In genomic region chr19:57239982-57240310, GRCh38 we compare ENCODE assay signal across 8 cellular contexts. TPM values are rescaled to one million over a fixed set of nuclear protein-coding genes. Genes with fewer than 3 reads are reported as not detected.
A peak's percentile ranks its signal among the peaks of the same experiment; 100 is the strongest.
DNase-seq lines count a peak whose midpoint lies in the region; ATAC-seq and TF ChIP-seq lines count a peak whose summit lies in the region.

No MANE protein-coding gene starts in this region.

- peaks cover 40% of the 10 kb centered on the region for H3K4me1 Mint-ChIP-seq in CD4-positive, alpha-beta T cell (ENCODE audit: low read depth)
- peaks cover 29 to 34% of the 10 kb centered on the region in 2 donors for H3K4me1 Mint-ChIP-seq in natural killer cell

- peaks cover 15% of the 10 kb centered on the region for H3K36me3 ChIP-seq in HUES6 (ENCODE audit: control insufficient read depth, insufficient read depth, low read length)
- H3K36me3 ChIP-seq in colonic mucosa = no peaks in the 10 kb centered on the region

- DNase-seq in CD4-positive, alpha-beta T cell = no peak
- DNase-seq in colonic mucosa (no peak), natural killer cell (no peak), NCI-H2171 treated with DMSO at 0.1 percent for 48 hours (lab: John Stamatoyannopoulos, UW) (no peak), hepatic stellate cell (ENCODE audit: low spot score) (no peak), D341Med (ENCODE audit: low spot score) (no peak)

- H3K36me3 Mint-ChIP-seq in CD4-positive, alpha-beta T cell (ENCODE audit: low read depth) = peaks cover 49% of the 10 kb centered on the region
- no peaks in the 10 kb centered on the region for H3K36me3 Mint-ChIP-seq in natural killer cell

- ATAC-seq in CD4-positive, alpha-beta T cell (ENCODE audit: poor library complexity) = no peak
- ATAC-seq in natural killer cell (no peak), GM18498 (IDR thresholded peaks at IDR 0.05; ENCODE audit: unreplicated experiment) (no peak)

- no peaks in the 10 kb centered on the region for H3K27me3 ChIP-seq in CD4-positive, alpha-beta T cell (ENCODE audit: control insufficient read depth, insufficient read depth, low read length)
- H3K27me3 ChIP-seq in HUES6 (ENCODE audit: control insufficient read depth, insufficient read depth, low read length) (no peaks in the 10 kb centered on the region), colonic mucosa (no peaks in the 10 kb centered on the region)

- peak overlapping the region; percentile 92 for H3K27ac Mint-ChIP-seq in CD4-positive, alpha-beta T cell
- peak overlapping the region; percentile 94 to 96 for H3K27ac Mint-ChIP-seq in natural killer cell

- CTCF ChIA-PET in CD4-positive, alpha-beta T cell (lab: Charles Lee) = no interaction called here

- H3K4me1 ChIP-seq in HUES6 (ENCODE audit: control insufficient read depth, insufficient read depth, low read length) (peaks cover 7% of the 10 kb centered on the region), colonic mucosa (peaks cover 17% of the 10 kb centered on the region)

- intact Hi-C loops in CD4-positive, alpha-beta T cell (cut with DNase I, micrococcal nuclease) = loop anchor here (1.0 to 5.0 kb wide), 9 partner anchors 40 to 195 kb away; partner anchors contain the start of genes TRAPPC2B (in 2 of the 2), ZNF264 (in 2 of the 2), ZNF304 (in 2 of the 2) and ZNF460 (in 2 of the 2)
- intact Hi-C loops in colonic mucosa (cut with DNase I) (loop anchor here (5.0 kb wide), 1 partner anchor 42 kb away; the partner anchor contains the start of gene ZNF460), natural killer cell (cut with micrococcal nuclease) (loop anchor here (1.0 to 2.0 kb wide), 4 partner anchors 40 to 123 kb away; partner anchors contain the start of genes TRAPPC2B, ZNF304, ZNF460 and ZNF543)

- no peak for TF ChIP-seq CTCF in CD4-positive, alpha-beta T cell (IDR thresholded peaks at IDR 0.05)
- no peak for TF ChIP-seq CTCF in colonic mucosa (IDR thresholded peaks at IDR 0.05)
- no peak for TF ChIP-seq CTCF in natural killer cell (IDR thresholded peaks at IDR 0.05)

- peak overlapping the region; percentile 98 for H3K4me3 ChIP-seq in HUES6 (ENCODE audit: low read depth, low read length)
- H3K4me3 ChIP-seq in colonic mucosa = peak overlapping the region; percentile 94

- H3K4me3 Mint-ChIP-seq in CD4-positive, alpha-beta T cell = peak overlapping the region; percentile 93
- H3K4me3 Mint-ChIP-seq in natural killer cell = peak overlapping the region; percentile 95

- H3K9ac ChIP-seq in HUES6 (ENCODE audit: low read length) = peak overlapping the region; percentile 73
- peak overlapping the region; percentile 79 to 88 for H3K9ac ChIP-seq in colonic mucosa (ENCODE audit: low read depth in 2 of 2, low read length in 2 of 2)

- no peaks in the 10 kb centered on the region for H3K9me3 ChIP-seq in CD4-positive, alpha-beta T cell (ENCODE audit: control insufficient read depth, low read length)
- H3K9me3 ChIP-seq in HUES6 (ENCODE audit: control insufficient read depth, insufficient read depth, low read depth, low read length) = no peaks in the 10 kb centered on the region
- no peaks in the 10 kb centered on the region for H3K9me3 ChIP-seq in colonic mucosa

- H3K27me3 Mint-ChIP-seq in CD4-positive, alpha-beta T cell = no peaks in the 10 kb centered on the region
- no peaks in the 10 kb centered on the region for H3K27me3 Mint-ChIP-seq in natural killer cell (ENCODE audit: low read depth in 2 of 2)

- peaks cover 2% of the 10 kb centered on the region for H3K9me3 Mint-ChIP-seq in CD4-positive, alpha-beta T cell
- H3K9me3 Mint-ChIP-seq in natural killer cell = no peaks in the 10 kb centered on the region

- POLR2A ChIA-PET in CD4-positive, alpha-beta T cell (lab: Charles Lee) = interaction anchor here (0.5 to 1.6 kb wide), 7 partner anchors 40 to 1065 kb away, joined by 3 to 7 read pairs (median 3); partner anchors contain the start of genes ZNF264, ZNF304, ZNF460 and ZNF543

- H3K27ac ChIP-seq in CD4-positive, alpha-beta T cell (ENCODE audit: low read depth, low read length) = peak overlapping the region; percentile 89
- H3K27ac ChIP-seq in HUES6 (ENCODE audit: low read depth, low read length) (peak overlapping the region; percentile 48), colonic mucosa (peak overlapping the region; percentile 80)

RNA-seq across cellular contexts. Expression of gene ZNF805, which starts 0.5 kb away (rescaled TPM):
- 10 to 100 TPM; 33.1 to 33.7 TPM for total RNA-seq in CD4-positive, alpha-beta T cell
- total RNA-seq in colonic mucosa (10 to 100 TPM in 1 of 2 donors, 1 to 10 TPM in 1; 6.2 to 11.4 TPM), natural killer cell (10 to 100 TPM; 25.9 to 32.7 (median 31.0) TPM)

RNA-seq across cellular contexts. Expression of gene AURKC, which starts 9.1 kb away (rescaled TPM):
- under 1 TPM; 0.41 to 0.89 TPM for total RNA-seq in CD4-positive, alpha-beta T cell
- under 1 TPM; 0.30 to 0.69 TPM for total RNA-seq in colonic mucosa
- total RNA-seq in natural killer cell = 1 to 10 TPM; 2.3 to 3.5 (median 2.8) TPM

RNA-seq across cellular contexts. Expression of gene ZNF460, which starts 40.3 kb away (rescaled TPM):
- 10 to 100 TPM; 64.9 to 65.0 TPM for total RNA-seq in CD4-positive, alpha-beta T cell
- total RNA-seq in colonic mucosa = 10 to 100 TPM; 28.5 to 35.1 TPM
- 10 to 100 TPM; 67.8 to 74.1 (median 69.7) TPM for total RNA-seq in natural killer cell

RNA-seq across cellular contexts. Expression of gene ZNF264, which starts 48.6 kb away (rescaled TPM):
- 10 to 100 TPM; 40.5 to 40.7 TPM for total RNA-seq in CD4-positive, alpha-beta T cell
- total RNA-seq in colonic mucosa (10 to 100 TPM; 23.9 to 26.3 TPM), natural killer cell (10 to 100 TPM; 50.4 to 62.1 (median 54.2) TPM)
